In the genomic region with DNA sequence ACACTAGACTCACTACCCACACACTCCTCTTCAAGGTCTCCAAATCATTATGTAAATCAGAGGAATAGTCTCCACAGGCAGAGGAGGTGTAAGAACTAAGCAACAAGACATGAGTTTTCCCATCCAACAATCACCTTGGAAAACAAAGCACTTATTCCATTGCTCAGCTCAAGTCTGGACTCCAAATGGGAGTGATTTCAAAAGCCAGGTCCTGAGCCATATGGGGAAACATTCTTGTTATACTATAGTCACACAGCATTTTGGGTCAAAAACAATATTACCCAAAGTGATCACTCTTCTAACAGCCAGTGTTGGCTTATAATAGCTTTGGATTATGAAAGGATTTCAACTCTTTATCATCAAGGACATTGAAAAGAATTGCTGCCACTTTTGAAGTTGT, we compare ENCODE assay signal across 8 cellular contexts. TPM values are rescaled to one million over a fixed set of nuclear protein-coding genes. Genes with fewer than 3 reads are reported as not detected.
DNase-seq lines count a peak whose midpoint lies in the region; ATAC-seq, FAIRE-seq and TF ChIP-seq lines count a peak whose summit lies in the region.

No MANE protein-coding gene starts in this region.

- no peak overlapping the region for H3K27ac Mint-ChIP-seq in GM23338
- no peak overlapping the region for H3K27ac Mint-ChIP-seq in astrocyte (ENCODE audit: unreplicated experiment)
- peak overlapping the region; percentile 89 to 99 (median 98) for H3K27ac Mint-ChIP-seq in naive thymus-derived CD4-positive, alpha-beta T cell

- H3K36me3 Mint-ChIP-seq in GM23338 (ENCODE audit: low read depth) (no peaks in the 10 kb centered on the region), astrocyte (ENCODE audit: low read depth, unreplicated experiment) (no peaks in the 10 kb centered on the region)
- no peaks in the 10 kb centered on the region for H3K36me3 Mint-ChIP-seq in naive thymus-derived CD4-positive, alpha-beta T cell

- no peaks in the 10 kb centered on the region for H3K9me3 Mint-ChIP-seq in GM23338
- no peaks in the 10 kb centered on the region for H3K9me3 Mint-ChIP-seq in astrocyte (ENCODE audit: unreplicated experiment)
- peaks cover 0 to 1% (median 0%) of the 10 kb centered on the region in 11 donors for H3K9me3 Mint-ChIP-seq in naive thymus-derived CD4-positive, alpha-beta T cell

- H3K27me3 Mint-ChIP-seq in GM23338 (ENCODE audit: insufficient read depth, low read depth, poor library complexity) (peaks cover 14% of the 10 kb centered on the region), astrocyte (ENCODE audit: low read depth, unreplicated experiment) (peaks cover 15% of the 10 kb centered on the region)
- peaks cover 0 to 1% (median 0%) of the 10 kb centered on the region in 5 donors for H3K27me3 Mint-ChIP-seq in naive thymus-derived CD4-positive, alpha-beta T cell

- no peaks in the 10 kb centered on the region for H3K9me2 ChIP-seq in GM23338 (ENCODE audit: insufficient read depth)

- H3K36me3 ChIP-seq in A673 (ENCODE audit: insufficient read depth, low read length, poor library complexity, severe bottlenecking) (no peaks in the 10 kb centered on the region), GM23338 (ENCODE audit: insufficient read depth) (no peaks in the 10 kb centered on the region), astrocyte (ENCODE audit: insufficient read depth, low read length) (no peaks in the 10 kb centered on the region)
- no peaks in the 10 kb centered on the region for H3K36me3 ChIP-seq in naive thymus-derived CD4-positive, alpha-beta T cell (ENCODE audit: control insufficient read depth in 2 of 3, insufficient read depth in 3 of 3, low read length in 3 of 3)

- no peak overlapping the region for H3K4me2 ChIP-seq in GM23338
- peak overlapping the region; percentile 91 for H3K4me2 ChIP-seq in astrocyte (ENCODE audit: low read length)

- TF ChIP-seq CTCF in A673 (conservative IDR thresholded peaks at IDR 0.05; ENCODE audit: low read depth, low read length) (no peak), GM23338 (conservative IDR thresholded peaks at IDR 0.05; ENCODE audit: low read depth in 2 of 2) (no peak), astrocyte (IDR thresholded peaks at IDR 0.05; ENCODE audit: insufficient read depth, low read depth, low read length) (no peak)

- H3K4me1 ChIP-seq in A673 (ENCODE audit: insufficient read depth, low read length, poor library complexity, severe bottlenecking) (peaks cover 14% of the 10 kb centered on the region), GM23338 (ENCODE audit: insufficient read depth) (no peaks in the 10 kb centered on the region), astrocyte (ENCODE audit: insufficient read depth, low read length) (peaks cover 7% of the 10 kb centered on the region)
- peaks cover 6 to 14% of the 10 kb centered on the region in 2 donors for H3K4me1 ChIP-seq in naive thymus-derived CD4-positive, alpha-beta T cell (ENCODE audit: control insufficient read depth in 2 of 2, insufficient read depth in 2 of 2, low read length in 2 of 2)

- H4K20me1 ChIP-seq in GM23338 (replicated peaks; ENCODE audit: insufficient read depth), result no peaks in the 10 kb centered on the region
- H4K20me1 ChIP-seq in astrocyte (ENCODE audit: insufficient read depth, low read length), result no peaks in the 10 kb centered on the region

- no peak overlapping the region for H3K4me3 Mint-ChIP-seq in GM23338
- no peak overlapping the region for H3K4me3 Mint-ChIP-seq in astrocyte (ENCODE audit: unreplicated experiment)
- H3K4me3 Mint-ChIP-seq in naive thymus-derived CD4-positive, alpha-beta T cell, result peak overlapping the region; percentile 76 to 96 (median 90)

- H3K79me2 ChIP-seq in GM23338 (replicated peaks; ENCODE audit: insufficient read depth), result no peaks in the 10 kb centered on the region
- H3K79me2 ChIP-seq in astrocyte (ENCODE audit: insufficient read depth, low read length), result no peaks in the 10 kb centered on the region

- H2AFZ ChIP-seq in GM23338, result peak overlapping the region; percentile 1; the same call in 1 of the 2 replicates
- H2AFZ ChIP-seq in astrocyte (ENCODE audit: low read depth, low read length), result no peak overlapping the region

- ATAC-seq in GM23338, result no peak
- no peak for ATAC-seq in naive thymus-derived CD4-positive, alpha-beta T cell

- H3F3A ChIP-seq in GM23338 (replicated peaks; ENCODE audit: low read depth), result no peaks in the 10 kb centered on the region

- H3K4me3 ChIP-seq in A673 (ENCODE audit: low read depth, low read length, poor library complexity, severe bottlenecking) (no peak overlapping the region), GM23338 (no peak overlapping the region), astrocyte (ENCODE audit: insufficient read depth, low read depth, low read length) (no peak overlapping the region)
- no peak overlapping the region for H3K4me3 ChIP-seq in naive thymus-derived CD4-positive, alpha-beta T cell (ENCODE audit: low read length)

- TSS peak; percentile 64 for BruUV-seq in A673 (replicated peaks; lab: Mats Ljungman, UMichigan)

- H3K9me3 ChIP-seq in A673 (ENCODE audit: low read depth, low read length, poor library complexity, severe bottlenecking) (no peaks in the 10 kb centered on the region), astrocyte (ENCODE audit: insufficient read depth, low read depth, low read length) (no peaks in the 10 kb centered on the region)
- no peaks in the 10 kb centered on the region for H3K9me3 ChIP-seq in naive thymus-derived CD4-positive, alpha-beta T cell (ENCODE audit: control insufficient read depth in 2 of 3, low read length in 3 of 3)

- H3K9ac ChIP-seq in astrocyte (ENCODE audit: low read length), result peak overlapping the region; percentile 73

- H3K27ac ChIP-seq in A673 (ENCODE audit: low read depth, low read length, poor library complexity, severe bottlenecking) (peak overlapping the region; percentile 45), GM23338 (ENCODE audit: low read depth) (no peak overlapping the region), astrocyte (ENCODE audit: low read depth, low read length) (no peak overlapping the region)
- H3K27ac ChIP-seq in naive thymus-derived CD4-positive, alpha-beta T cell (ENCODE audit: low read depth, low read length), result peak overlapping the region; percentile 74

- intact Hi-C loops in A673 (cut with micrococcal nuclease; ENCODE audit: unreplicated experiment), result loop anchor here (1.0 to 10.0 kb wide), 4 partner anchors 65 to 511 kb away; partner anchors contain the start of genes MRPS10, RPL7L1 and UBR2
- intact Hi-C loops in naive thymus-derived CD4-positive, alpha-beta T cell (cut with micrococcal nuclease), result loop anchor here (1.0 to 5.0 kb wide), 9 partner anchors 20 to 173 kb away; partner anchors contain the start of genes TBCC (in 2 of the 2) and BICRAL (in 1 of the 2)

- DNase-seq in A673 (ENCODE audit: low spot score), result no peak
- no peak for DNase-seq in GM23338 (ENCODE audit: low spot score)
- no peak for DNase-seq in astrocyte (ENCODE audit: low read depth)
- no peak for DNase-seq in naive thymus-derived CD4-positive, alpha-beta T cell
- no peak for DNase-seq in kidney tubule cell (ENCODE audit: low spot score)
- no peak for DNase-seq in Ammon's horn (ENCODE audit: low spot score)
- no peak for DNase-seq in SIG-M5 treated with dmso at 0.1 percent for 504 hours (lab: John Stamatoyannopoulos, UW; ENCODE audit: unreplicated experiment)
- no peak for DNase-seq in UCSD-AML1 (lab: John Stamatoyannopoulos, UW; ENCODE audit: unreplicated experiment)

- no peak for FAIRE-seq in astrocyte (lab: Jason Lieb, UNC)

- no peaks in the 10 kb centered on the region for H3K27me3 ChIP-seq in A673 (replicated peaks; ENCODE audit: insufficient read depth, low read depth, low read length, poor library complexity)
- H3K27me3 ChIP-seq in GM23338 (ENCODE audit: insufficient read depth), result no peaks in the 10 kb centered on the region
- H3K27me3 ChIP-seq in astrocyte (ENCODE audit: insufficient read depth, low read length), result no peaks in the 10 kb centered on the region
- no peaks in the 10 kb centered on the region for H3K27me3 ChIP-seq in naive thymus-derived CD4-positive, alpha-beta T cell (ENCODE audit: control insufficient read depth in 2 of 2, insufficient read depth in 2 of 2, low read length in 2 of 2)

- POLR2A ChIA-PET in A673 (lab: Charles Lee; ENCODE audit: low non-redundant PET), result interaction anchor here (0.6 kb wide), 2 partner anchors 56 to 179 kb away, joined by 3 to 8 read pairs; partner anchors contain the start of gene BICRAL
- POLR2A ChIA-PET in naive thymus-derived CD4-positive, alpha-beta T cell (lab: Charles Lee), result interaction anchor here (0.6 to 42.6 kb wide), 21 partner anchors 8 to 203 kb away, joined by 3 to 1628 read pairs (median 4); partner anchors contain the start of genes BICRAL, CNPY3, RPL7L1 and TBCC

- CTCF ChIA-PET in A673 (lab: Charles Lee), result interaction anchor here (0.6 to 1.2 kb wide), 5 partner anchors 10 to 162 kb away, joined by 3 to 7 read pairs (median 4); no protein-coding TSS in a partner anchor
- CTCF ChIA-PET in naive thymus-derived CD4-positive, alpha-beta T cell (lab: Charles Lee), result interaction anchor here (0.6 to 3.2 kb wide), 24 partner anchors 8 to 175 kb away, joined by 3 to 42 read pairs (median 4); partner anchors contain the start of genes BICRAL, RPL7L1 and TBCC

- peaks cover 4% of the 10 kb centered on the region for H3K4me1 Mint-ChIP-seq in GM23338
- H3K4me1 Mint-ChIP-seq in astrocyte (ENCODE audit: low read depth, unreplicated experiment), result no peaks in the 10 kb centered on the region
- peaks cover 9 to 25% (median 20%) of the 10 kb centered on the region in 7 donors for H3K4me1 Mint-ChIP-seq in naive thymus-derived CD4-positive, alpha-beta T cell

TF ChIP-seq in GM23338, 12 proteins besides CTCF, POLR2A, EP300 and RAD21 (continues in another document):
- no peak for TF ChIP-seq ZNF114 (CRISPR knock-in tag; IDR thresholded peaks at IDR 0.05)

RNA-seq across cellular contexts. Expression of gene PRPH2, which starts 3.6 kb away (rescaled TPM):
- total RNA-seq in A673 (2021) (0.41 and 0.46 TPM in 2 replicates), astrocyte (not detected in 2 replicates)
- 0.52 and 0.89 TPM in 2 replicates for total RNA-seq in GM23338 (2014; rRNA removed; shearing (Covaris generic))
- 0.21 and 0.50 TPM in 2 replicates for polyA plus RNA-seq in GM23338 (2016; fragmentation: Nextera tagmentation; extraction: Ambion mirVana)
- total RNA-seq in naive thymus-derived CD4-positive, alpha-beta T cell, result not detected
- polyA plus RNA-seq in naive thymus-derived CD4-positive, alpha-beta T cell, result under 1 TPM; 0.14 to 0.20 TPM

RNA-seq across cellular contexts. Expression of gene TBCC, which starts 19.9 kb away (rescaled TPM):
- total RNA-seq in A673 (2021) (29.4 and 31.3 TPM in 2 replicates), astrocyte (25.8 and 27.4 TPM in 2 replicates)
- total RNA-seq in GM23338 (2014; rRNA removed; shearing (Covaris generic)), result 45.0 and 59.5 TPM in 2 replicates
- 45.3 and 48.3 TPM in 2 replicates for polyA plus RNA-seq in GM23338 (2016; fragmentation: Nextera tagmentation; extraction: Ambion mirVana)
- total RNA-seq in naive thymus-derived CD4-positive, alpha-beta T cell, result 10 to 100 TPM; 39.6 to 74.8 (median 71.4) TPM
- polyA plus RNA-seq in naive thymus-derived CD4-positive, alpha-beta T cell, result 100 to 1,000 TPM; 103 to 119 TPM

RNA-seq across cellular contexts. Expression of gene BICRAL, which starts 55.8 kb away (rescaled TPM):
- total RNA-seq in A673 (2021) (6.9 and 7.9 TPM in 2 replicates), astrocyte (5.9 and 7.1 TPM in 2 replicates)
- total RNA-seq in GM23338 (2014; rRNA removed; shearing (Covaris generic)), result 11.0 and 11.7 TPM in 2 replicates
- polyA plus RNA-seq in GM23338 (2016; fragmentation: Nextera tagmentation; extraction: Ambion mirVana), result 3.4 and 3.6 TPM in 2 replicates
- 10 to 100 TPM; 26.2 to 35.5 (median 31.8) TPM for total RNA-seq in naive thymus-derived CD4-positive, alpha-beta T cell
- polyA plus RNA-seq in naive thymus-derived CD4-positive, alpha-beta T cell, result 1 to 10 TPM; 2.4 to 5.0 TPM

Comparison
In these comparisons a context has a peak if more than half of its experiments do, and no peak if none do; other contexts are left out.
1. H3K27ac ChIP-seq: peak in A673 (single experiment) and naive thymus-derived CD4-positive, alpha-beta T cell (single experiment); none in GM23338 (single experiment) and astrocyte (single experiment).
2. H3K27ac Mint-ChIP-seq: peak in naive thymus-derived CD4-positive, alpha-beta T cell (9 of 9); none in GM23338 (single experiment) and astrocyte (single experiment).
3. H3K4me3 Mint-ChIP-seq: peak in naive thymus-derived CD4-positive, alpha-beta T cell (10 of 10); none in GM23338 (single experiment) and astrocyte (single experiment).